Comparison of ENCODE assay signal across 8 cellular contexts in the genomic region with DNA sequence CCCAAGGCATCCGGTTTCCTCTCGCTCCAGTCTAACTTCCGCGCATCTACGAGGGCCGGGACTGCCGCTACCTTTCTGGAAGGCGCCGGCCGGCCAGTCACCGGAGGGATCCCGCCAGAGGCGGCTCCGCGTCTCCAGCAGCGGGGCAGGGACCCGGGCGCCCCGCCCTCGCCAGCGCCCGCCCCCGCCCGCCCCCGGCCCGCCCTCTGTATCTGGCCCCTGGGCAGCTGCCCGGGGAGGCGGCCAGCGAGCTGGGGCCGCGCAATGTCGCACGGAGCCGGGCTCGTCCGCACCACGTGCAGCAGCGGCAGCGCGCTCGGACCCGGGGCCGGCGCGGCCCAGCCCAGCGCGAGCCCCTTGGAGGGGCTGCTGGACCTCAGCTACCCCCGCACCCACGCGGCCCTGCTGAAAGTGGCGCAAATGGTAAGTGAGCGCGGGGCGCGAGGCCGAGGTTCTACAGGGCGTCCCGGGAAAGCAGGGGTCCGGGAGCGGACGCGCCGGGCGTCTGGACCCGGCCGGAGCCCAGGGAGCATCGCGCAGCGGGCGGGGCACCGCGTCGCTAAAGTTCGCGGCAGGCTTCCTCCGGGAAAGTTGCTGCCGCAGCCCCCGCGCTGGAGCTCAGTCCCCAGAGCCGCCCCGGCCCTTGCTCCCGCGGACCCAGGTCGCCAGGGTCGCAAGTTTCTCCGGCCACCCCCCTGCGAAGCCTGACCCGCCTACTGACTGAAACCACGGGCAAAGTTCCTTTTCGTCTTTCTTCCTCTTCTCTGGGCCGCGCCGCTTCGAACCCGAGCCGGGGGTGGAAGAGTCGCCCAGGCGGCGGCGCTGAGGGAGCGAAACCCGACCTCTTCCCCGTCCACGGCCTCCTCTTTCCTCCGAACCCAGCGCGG. TPM values are rescaled to one million over a fixed set of nuclear protein-coding genes. Genes with fewer than 3 reads are reported as not detected.
A peak's percentile ranks its signal among the peaks of the same experiment; 100 is the strongest.
DNase-seq lines count a peak whose midpoint lies in the region; ATAC-seq and TF ChIP-seq lines count a peak whose summit lies in the region.

A gene with protein sequence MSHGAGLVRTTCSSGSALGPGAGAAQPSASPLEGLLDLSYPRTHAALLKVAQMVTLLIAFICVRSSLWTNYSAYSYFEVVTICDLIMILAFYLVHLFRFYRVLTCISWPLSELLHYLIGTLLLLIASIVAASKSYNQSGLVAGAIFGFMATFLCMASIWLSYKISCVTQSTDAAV (plus strand): TSS at position 211 of the 887 bp plus-strand sequence. CDS start 54 bp downstream, at position 265.

- TF ChIP-seq CTCF in GM06990 (IDR thresholded peaks at IDR 0.05; ENCODE audit: insufficient read depth, low read length, poor library complexity, severe bottlenecking) (no peak), endothelial cell (IDR thresholded peaks at IDR 0.05; ENCODE audit: unreplicated experiment) (no peak), mucosa of descending colon (IDR thresholded peaks at IDR 0.05) (no peak)

- peak; percentile 87 for ATAC-seq in mucosa of descending colon
- ATAC-seq in stimulated activated naive CD8-positive, alpha-beta T cell treated with anti-CD3 and anti-CD28 coated beads, Interleukin-15, amount 100 ng/mL, for 72 hours = peak; percentile 46

- peak within 1 kb of the TSS; percentile 93 for H3K27ac Mint-ChIP-seq in endothelial cell (ENCODE audit: unreplicated experiment)
- H3K27ac Mint-ChIP-seq in stimulated activated naive CD8-positive, alpha-beta T cell treated with anti-CD3 and anti-CD28 coated beads, Interleukin-15, amount 100 ng/mL, for 72 hours = peak within 1 kb of the TSS; percentile 96 to 97

- no peaks in the 10 kb centered on the region for H3K9me3 ChIP-seq in mucosa of descending colon

- DNase-seq in GM06990 (ENCODE audit: extremely low read depth, insufficient read length) (peak; percentile 50), HEK293T (ENCODE audit: extremely low spot score) (peak; percentile 71), NCI-H526 treated with DMSO at 0.1 percent for 48 hours (lab: John Stamatoyannopoulos, UW) (peak; percentile 23), endothelial cell (ENCODE audit: low spot score) (peak; percentile 74), mucosa of descending colon (peak; percentile 63 to 86 (median 80)), DMS153 treated with DMSO at 0.1 percent for 48 hours (lab: John Stamatoyannopoulos, UW; ENCODE audit: unreplicated experiment) (no peak)
- DNase-seq in stimulated activated naive CD8-positive, alpha-beta T cell treated with anti-CD3 and anti-CD28 coated beads, Interleukin-15, amount 100 ng/mL, for 72 hours = peak; percentile 47 to 74

- CTCF ChIA-PET in HEK293T (lab: Yijun Ruan, JAX) = interaction anchor here (0.7 kb wide), 1 partner anchor 17 kb away, joined by 3 read pairs; no protein-coding TSS in a partner anchor
- CTCF ChIA-PET in activated CD8-positive, alpha-beta memory T cell treated with anti-CD3 and anti-CD28 coated beads for 36 hours (lab: Charles Lee) = interaction anchor here (2.1 to 3.2 kb wide), 2 partner anchors 17 to 76 kb away, joined by 7 to 11 read pairs; no protein-coding TSS in a partner anchor

- intact Hi-C loops in mucosa of descending colon (cut with DNase I, micrococcal nuclease) = no loop called here

- H3K4me3 Mint-ChIP-seq in endothelial cell (ENCODE audit: unreplicated experiment) = peak within 1 kb of the TSS; percentile 98
- H3K4me3 Mint-ChIP-seq in stimulated activated naive CD8-positive, alpha-beta T cell treated with anti-CD3 and anti-CD28 coated beads, Interleukin-15, amount 100 ng/mL, for 72 hours = peak within 1 kb of the TSS; percentile 89 to 100

- H3K36me3 Mint-ChIP-seq in endothelial cell (ENCODE audit: low read depth, unreplicated experiment) = peaks cover 6% of the 10 kb centered on the region

- H3K27me3 Mint-ChIP-seq in endothelial cell (ENCODE audit: unreplicated experiment) = peaks cover 16% of the 10 kb centered on the region
- no peaks in the 10 kb centered on the region for H3K27me3 Mint-ChIP-seq in stimulated activated naive CD8-positive, alpha-beta T cell treated with anti-CD3 and anti-CD28 coated beads, Interleukin-15, amount 100 ng/mL, for 72 hours

- POLR2A ChIA-PET in HEK293T (lab: Yijun Ruan, JAX) = no interaction called here
- POLR2A ChIA-PET in activated CD8-positive, alpha-beta memory T cell treated with anti-CD3 and anti-CD28 coated beads for 36 hours (lab: Charles Lee) = interaction anchor here (0.6 to 1.4 kb wide), 6 partner anchors 20 to 1319 kb away, joined by 3 to 5 read pairs (median 3); no protein-coding TSS in a partner anchor

- H3K4me3 ChIP-seq in GM06990 (replicated peaks; ENCODE audit: low read depth, low read length) (peak within 1 kb of the TSS; percentile 61), mucosa of descending colon (peak within 1 kb of the TSS; percentile 54)

- H3K9me3 Mint-ChIP-seq in endothelial cell (ENCODE audit: unreplicated experiment) = no peaks in the 10 kb centered on the region
- no peaks in the 10 kb centered on the region for H3K9me3 Mint-ChIP-seq in stimulated activated naive CD8-positive, alpha-beta T cell treated with anti-CD3 and anti-CD28 coated beads, Interleukin-15, amount 100 ng/mL, for 72 hours

- no peaks in the 10 kb centered on the region for H3K36me3 ChIP-seq in GM06990 (ENCODE audit: control insufficient read depth, insufficient read depth, low read length)
- no peaks in the 10 kb centered on the region for H3K36me3 ChIP-seq in mucosa of descending colon (ENCODE audit: low read depth)

- H3K4me1 Mint-ChIP-seq in endothelial cell (ENCODE audit: unreplicated experiment) = peaks cover 35% of the 10 kb centered on the region
- peaks cover 62% of the 10 kb centered on the region for H3K4me1 Mint-ChIP-seq in stimulated activated naive CD8-positive, alpha-beta T cell treated with anti-CD3 and anti-CD28 coated beads, Interleukin-15, amount 100 ng/mL, for 72 hours

- H3K27me3 ChIP-seq in GM06990 (replicated peaks; ENCODE audit: control insufficient read depth, insufficient read depth, low read length) = no peaks in the 10 kb centered on the region; the same call in 1 of the 2 replicates

- no peaks in the 10 kb centered on the region for H3K4me1 ChIP-seq in mucosa of descending colon (ENCODE audit: low read depth)

TF ChIP-seq in HEK293T, 16 proteins besides CTCF, POLR2A, EP300 and RAD21:
- TF ChIP-seq L3MBTL2 (conservative IDR thresholded peaks at IDR 0.05) (peak; percentile 68), SUZ12 (IDR thresholded peaks at IDR 0.05) (no peak)

RNA-seq across cellular contexts. Expression of the gene that starts here (rescaled TPM):
- 10 to 100 TPM; 44.2 to 47.6 TPM for total RNA-seq in activated CD8-positive, alpha-beta memory T cell treated with anti-CD3 and anti-CD28 coated beads for 36 hours
- total RNA-seq in endothelial cell (ENCODE audit: unreplicated experiment) (54.4 TPM), mucosa of descending colon (1 to 10 TPM; 3.6 to 5.1 (median 4.8) TPM)
